20 cellular contexts compared by ENCODE assay signal in genomic region chrX:74286950-74287349, GRCh38. TPM values are rescaled to one million over a fixed set of nuclear protein-coding genes. Genes with fewer than 3 reads are reported as not detected.
A peak's percentile ranks its signal among the peaks of the same experiment; 100 is the strongest.
DNase-seq lines count a peak whose midpoint lies in the region; ATAC-seq and TF ChIP-seq lines count a peak whose summit lies in the region.
"Had no signal": no experiment of that assay in that cellular context is flagged by ENCODE, and none has a peak within 500 bp of the region (broad histone marks: within the 10 kb centered on the region; RNA-seq: fewer than 3 reads in every experiment).

No MANE protein-coding gene starts in this region.

- no peaks in the 10 kb centered on the region for H3K9me3 Mint-ChIP-seq in nephron
- H3K9me3 Mint-ChIP-seq: nephron progenitor cell had no signal

- peaks cover 44% of the 10 kb centered on the region for H3K4me1 Mint-ChIP-seq in nephron

- ATAC-seq in GM21825 (IDR thresholded peaks at IDR 0.05; ENCODE audit: unreplicated experiment): no peak
- no peak for ATAC-seq in HG03280 (IDR thresholded peaks at IDR 0.05; ENCODE audit: unreplicated experiment)
- ATAC-seq: lower lobe of right lung had no signal

- peak overlapping the region in 1 of 3 experiments; percentile 74 for H3K27ac Mint-ChIP-seq in nephron
- H3K27ac Mint-ChIP-seq: nephron progenitor cell had no signal

- DNase-seq in AG09319 (ENCODE audit: extremely low read depth, low read depth) (peak; percentile 44), LHCN-M2 (ENCODE audit: low read depth) (peak; percentile 88), cardiac fibroblast (ENCODE audit: low read depth in 2 of 2) (peak; percentile 12 to 50), NOMO-1 treated with dmso at 0.1 percent for 144 hours (lab: John Stamatoyannopoulos, UW; ENCODE audit: unreplicated experiment) (no peak)
- DNase-seq in effector CD4-positive, alpha-beta T cell: no peak
- DNase-seq: DND-41, dorsolateral prefrontal cortex, KBM-7, lower lobe of right lung, NCI-H1436, NCI-H345, nephron progenitor cell had no signal

- peak overlapping the region in 2 of 3 experiments; percentile 23 to 51 for H3K4me3 Mint-ChIP-seq in nephron
- H3K4me3 Mint-ChIP-seq: nephron progenitor cell had no signal

- TF ChIP-seq CTCF in AG09319 (IDR thresholded peaks at IDR 0.05; ENCODE audit: low read depth, low read length) (no peak), cardiac fibroblast (IDR thresholded peaks at IDR 0.05; ENCODE audit: low read depth, low read length) (no peak), nephron (IDR thresholded peaks at IDR 0.05; ENCODE audit: unreplicated experiment in 3 of 3) (no peak)

- peaks cover 49% of the 10 kb centered on the region for H3K36me3 Mint-ChIP-seq in nephron (ENCODE audit: low read depth)

- no peaks in the 10 kb centered on the region for H3K27me3 Mint-ChIP-seq in nephron (ENCODE audit: low read depth)

- H3K4me3 ChIP-seq in cardiac fibroblast (replicated peaks in 1 of 2; ENCODE audit: low read depth in 2 of 2, low read length in 2 of 2): no peak overlapping the region
- H3K4me3 ChIP-seq: BLaER1, dorsolateral prefrontal cortex, lower lobe of right lung, right atrium auricular region had no signal

RNA-seq across cellular contexts. Expression of gene ZCCHC13, which starts 17.0 kb away (rescaled TPM):
- not detected in 2 replicates for total RNA-seq in LHCN-M2 (2014; rRNA removed)
- polyA plus RNA-seq in LHCN-M2 (2012): not detected
- total RNA-seq: activated CD8-positive, alpha-beta memory T cell treated with anti-CD3 and anti-CD28 coated beads for 36 hours; dorsolateral prefrontal cortex; frontal cortex; lower lobe of right lung; right atrium auricular region had no signal
- polyA plus RNA-seq: thymus had no signal

Comparison
In these comparisons a context has a peak if more than half of its experiments do, and no peak if none do; other contexts are left out.
1. DNase-seq: peak in AG09319 (single experiment), LHCN-M2 (single experiment) and cardiac fibroblast (2 of 2); none in effector CD4-positive, alpha-beta T cell (single experiment) and NOMO-1 treated with dmso at 0.1 percent for 144 hours (single experiment).